ENCODE assay signal across 1 cellular context in genomic region chr17:65049085-65049756, GRCh38.
TF ChIP-seq lines count a peak whose summit lies in the region.

No MANE protein-coding gene starts in this region.

TF ChIP-seq in SK-N-SH treated with all-trans-retinoic acid at 6 μM for 48 hours, 23 proteins besides CTCF, POLR2A, EP300 and RAD21 (continued from another document):
- no peak for TF ChIP-seq POU6F1 (CRISPR knock-in tag; IDR thresholded peaks at IDR 0.05; ENCODE audit: borderline replicate concordance, low read depth)
- no peak for TF ChIP-seq ISL1 (CRISPR knock-in tag; IDR thresholded peaks at IDR 0.05)
- no peak for TF ChIP-seq ZFP30 (CRISPR knock-in tag; IDR thresholded peaks at IDR 0.05)
- TF ChIP-seq CREB5 (CRISPR knock-in tag; IDR thresholded peaks at IDR 0.05; ENCODE audit: low read depth): no peak
- no peak for TF ChIP-seq ARNTL (CRISPR knock-in tag; IDR thresholded peaks at IDR 0.05; ENCODE audit: borderline replicate concordance, low read depth)
- TF ChIP-seq ZNF565 (CRISPR knock-in tag; conservative IDR thresholded peaks at IDR 0.05; ENCODE audit: low read depth): no peak
- TF ChIP-seq SNAI2 (CRISPR knock-in tag; IDR thresholded peaks at IDR 0.05): no peak
- TF ChIP-seq TOX (CRISPR knock-in tag; IDR thresholded peaks at IDR 0.05; ENCODE audit: borderline replicate concordance): no peak
- TF ChIP-seq ZNF8 (CRISPR knock-in tag; IDR thresholded peaks at IDR 0.05): no peak
